In genomic region chr2:206031162-206031784, GRCh38 we compare ENCODE assay signal across 11 cellular contexts. TPM values are rescaled to one million over a fixed set of nuclear protein-coding genes. Genes with fewer than 3 reads are reported as not detected.
DNase-seq lines count a peak whose midpoint lies in the region; ATAC-seq, FAIRE-seq and TF ChIP-seq lines count a peak whose summit lies in the region.
"Had no signal": no experiment of that assay in that cellular context is flagged by ENCODE, and none has a peak within 500 bp of the region (broad histone marks: within the 10 kb centered on the region; RNA-seq: fewer than 3 reads in every experiment).

No MANE protein-coding gene starts in this region.

- H3K4me3 ChIP-seq in WERI-Rb-1 (ENCODE audit: low read depth, low read length): no peak overlapping the region
- H3K4me3 ChIP-seq: lower lobe of right lung had no signal

- peaks cover 13% of the 10 kb centered on the region for H3K36me3 ChIP-seq in WERI-Rb-1

- TF ChIP-seq CTCF in WERI-Rb-1 (IDR thresholded peaks at IDR 0.05; ENCODE audit: low read depth, low read length): no peak

- H3K27me3 ChIP-seq in WERI-Rb-1 (ENCODE audit: insufficient read depth, low read depth, severe bottlenecking): no peaks in the 10 kb centered on the region

- ATAC-seq in GM18499 (IDR thresholded peaks at IDR 0.05; ENCODE audit: insufficient read depth, unreplicated experiment): peak; percentile 83
- peak; percentile 82 for ATAC-seq in GM21619 (IDR thresholded peaks at IDR 0.05; ENCODE audit: unreplicated experiment)
- peak; percentile 52 for ATAC-seq in esophagus mucosa
- no peak for ATAC-seq in HG03135 (IDR thresholded peaks at IDR 0.05; ENCODE audit: unreplicated experiment)
- ATAC-seq: lower lobe of right lung had no signal

- no peak for FAIRE-seq in RCC 7860 (lab: Jason Lieb, UNC)

- H3K27ac ChIP-seq in WERI-Rb-1: no peak overlapping the region
- H3K27ac ChIP-seq: lower lobe of right lung had no signal

- H3K9me3 ChIP-seq in WERI-Rb-1 (ENCODE audit: severe bottlenecking): peaks cover 8% of the 10 kb centered on the region
- H3K9me3 ChIP-seq: lower lobe of right lung had no signal

- DNase-seq in HPDE6-E6E7 (ENCODE audit: extremely low spot score) (peak; percentile 6), WERI-Rb-1 (no peak), RCC 7860 (ENCODE audit: low spot score) (no peak), AG20443 (ENCODE audit: low spot score) (no peak)
- DNase-seq: activated CD4-positive, alpha-beta memory T cell treated with anti-CD3 and anti-CD28 coated beads, Interleukin-2, amount 10 ng/mL, durations not matched to agents 7 days and 5 days; lower lobe of right lung; NCI-H69 had no signal

RNA-seq across cellular contexts. Expression of gene INO80D, which starts 54.7 kb away (rescaled TPM):
- total RNA-seq in esophagus mucosa: 18.8 TPM
